Comparison of ENCODE assay signal across 18 cellular contexts in the genomic region with DNA sequence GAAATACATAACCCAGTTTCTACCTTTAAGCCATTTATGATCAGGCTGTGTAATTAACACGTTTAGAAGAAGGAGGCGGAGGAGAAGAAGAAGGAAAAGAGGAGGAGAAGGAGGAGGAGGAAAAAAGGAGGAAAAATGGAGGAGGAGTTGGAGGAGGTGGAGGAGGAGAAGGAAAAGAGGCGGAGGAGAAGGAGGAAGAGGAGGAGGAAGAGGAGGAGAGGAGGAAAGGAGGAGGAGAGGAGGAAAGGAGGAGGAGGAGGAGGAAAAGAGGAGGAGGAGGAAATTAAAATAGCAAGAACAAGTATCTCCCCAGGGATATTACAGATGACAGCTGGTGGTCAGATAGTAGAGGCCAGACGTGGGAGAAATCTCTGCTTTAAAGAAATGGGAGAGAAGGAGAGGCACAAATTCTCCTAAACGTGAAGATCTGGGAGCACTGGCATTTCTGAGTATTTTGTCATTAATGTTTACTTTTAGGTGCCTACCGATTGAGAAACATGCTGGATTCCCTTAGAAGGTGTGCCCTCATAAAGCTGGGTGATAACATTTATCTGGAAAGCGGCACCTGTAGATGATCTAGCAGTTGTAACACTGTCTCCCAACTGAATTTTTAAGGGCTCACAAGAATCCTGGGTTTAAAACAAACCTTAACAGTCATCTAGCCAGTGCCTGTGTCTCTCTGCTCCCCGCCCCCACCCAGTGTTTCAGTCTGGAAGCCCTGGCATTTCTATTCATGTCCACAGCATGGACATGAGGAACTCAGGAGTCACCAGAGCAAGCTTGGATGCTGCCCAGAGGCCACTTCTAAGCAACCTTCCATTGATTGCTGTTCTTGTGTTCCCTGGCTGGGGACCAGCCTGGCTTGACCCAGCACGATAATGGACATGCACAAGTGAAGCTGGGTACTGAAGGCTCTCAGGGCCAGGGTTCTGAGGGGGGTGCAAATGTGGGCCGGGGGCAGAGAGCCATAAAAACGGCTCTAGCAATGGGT.
A peak's percentile ranks its signal among the peaks of the same experiment; 100 is the strongest.
DNase-seq lines count a peak whose midpoint lies in the region; ATAC-seq and TF ChIP-seq lines count a peak whose summit lies in the region.
"Had no signal": no experiment of that assay in that cellular context is flagged by ENCODE, and none has a peak within 500 bp of the region (broad histone marks: within the 10 kb centered on the region; RNA-seq: fewer than 3 reads in every experiment).

No MANE protein-coding gene starts in this region.

- no peaks in the 10 kb centered on the region for H3K79me1 ChIP-seq in trophoblast cell (ENCODE audit: low read length)

- no peak overlapping the region for H2BK12ac ChIP-seq in trophoblast cell (ENCODE audit: low read length)

- H4K12ac ChIP-seq in trophoblast cell (ENCODE audit: low read depth, low read length) = no peak overlapping the region

- H3K36me3 ChIP-seq in BLaER1 treated with 17β-estradiol and CSF1 and Interleukin-3, amounts not matched to agents 10 nM and 100 nM = no peaks in the 10 kb centered on the region
- no peaks in the 10 kb centered on the region for H3K36me3 ChIP-seq in heart right ventricle
- no peaks in the 10 kb centered on the region for H3K36me3 ChIP-seq in trophoblast cell (ENCODE audit: control insufficient read depth in 1 of 2, insufficient read depth in 2 of 2, low read length in 2 of 2)

- WGBS in heart right ventricle, 2 donors = 48 to 49% methylated on average over 11 of the region's 11 CpGs
- 100% methylated on average over 3 of the region's 11 CpGs for WGBS in trophoblast cell (ENCODE audit: extremely low coverage, insufficient coverage, insufficient read length)

- H3K4me1 ChIP-seq in BLaER1 treated with 17β-estradiol and CSF1 and Interleukin-3, amounts not matched to agents 10 nM and 100 nM = peaks cover 24 to 44% (median 32%) of the 10 kb centered on the region in 10 experiments
- H3K4me1 ChIP-seq in heart right ventricle (peaks cover 0 to 15% (median 11%) of the 10 kb centered on the region in 9 donors), trophoblast cell (ENCODE audit: control insufficient read depth in 1 of 2, insufficient read depth in 2 of 2, low read length in 2 of 2) (peaks cover 0 to 2% of the 10 kb centered on the region in 2 experiments)

- H4K8ac ChIP-seq in trophoblast cell (ENCODE audit: low read depth, low read length) = no peak overlapping the region

- no peak overlapping the region for H2BK120ac ChIP-seq in trophoblast cell (ENCODE audit: insufficient read depth, low read length, poor library complexity)

- intact Hi-C loops in heart right ventricle (cut with DNase I) = loop anchor here in 1 of 10 donors (5.0 kb wide), 1 partner anchor 838 kb away; no protein-coding TSS in a partner anchor

- peak overlapping the region; percentile 47 to 86 (median 77); a peak in 21 of 22 replicates for H3K4me2 ChIP-seq in BLaER1 treated with 17β-estradiol and CSF1 and Interleukin-3, amounts not matched to agents 10 nM and 100 nM
- H3K4me2 ChIP-seq in trophoblast cell (ENCODE audit: low read length) = no peak overlapping the region

- H2AK5ac ChIP-seq in trophoblast cell (ENCODE audit: low read length) = no peak overlapping the region

- ATAC-seq in heart right ventricle (peak; percentile 52 to 95 (median 78)), GM21737 (IDR thresholded peaks at IDR 0.05; ENCODE audit: unreplicated experiment) (no peak)

- TF ChIP-seq CTCF in heart right ventricle (IDR thresholded peaks at IDR 0.05) = no peak

- H3K4me3 ChIP-seq in BLaER1 treated with 17β-estradiol and CSF1 and Interleukin-3, amounts not matched to agents 10 nM and 100 nM = no peak overlapping the region
- H3K4me3 ChIP-seq in heart right ventricle (no peak overlapping the region), trophoblast cell (ENCODE audit: low read depth, low read length) (peak overlapping the region; percentile 14)
- H3K4me3 ChIP-seq: GM23248 had no signal

- H3K14ac ChIP-seq in trophoblast cell (ENCODE audit: low read length) = no peak overlapping the region

- H2BK5ac ChIP-seq in trophoblast cell (ENCODE audit: low read depth, low read length, poor library complexity) = no peak overlapping the region

- H3K18ac ChIP-seq in trophoblast cell (ENCODE audit: low read length) = no peak overlapping the region

- H3K4ac ChIP-seq in trophoblast cell (ENCODE audit: low read depth, low read length) = no peak overlapping the region

- no peak overlapping the region for H4K91ac ChIP-seq in trophoblast cell (ENCODE audit: low read depth, low read length)

- DNase-seq in LoVo (ENCODE audit: low spot score) = peak; percentile 26
- DNase-seq in heart right ventricle = peak; percentile 33 to 64
- no peak for DNase-seq in trophoblast cell
- DNase-seq in SKM-1 treated with dmso at 0.1 percent for 144 hours (lab: John Stamatoyannopoulos, UW; ENCODE audit: unreplicated experiment) = no peak
- no peak for DNase-seq in UCSD-AML1 (lab: John Stamatoyannopoulos, UW; ENCODE audit: unreplicated experiment)
- DNase-seq: ACHN; AML-193; Calu3; CD4-positive, alpha-beta memory T cell; DMS53; GM23248; HCEC 1CT; NCI-H187; NCI-H446; SIG-M5 had no signal

- H4K20me1 ChIP-seq in BLaER1 treated with 17β-estradiol and CSF1 and Interleukin-3, amounts not matched to agents 10 nM and 100 nM = no peaks in the 10 kb centered on the region

- no peaks in the 10 kb centered on the region for H3K27me3 ChIP-seq in BLaER1 treated with 17β-estradiol and CSF1 and Interleukin-3, amounts not matched to agents 10 nM and 100 nM
- H3K27me3 ChIP-seq in heart right ventricle (peaks cover 0 to 11% (median 0%) of the 10 kb centered on the region in 7 donors), trophoblast cell (ENCODE audit: insufficient read depth, low read length) (no peaks in the 10 kb centered on the region)

- no peaks in the 10 kb centered on the region for H3K9me3 ChIP-seq in BLaER1 treated with 17β-estradiol and CSF1 and Interleukin-3, amounts not matched to agents 10 nM and 100 nM (replicated peaks in 1 of 11)
- no peaks in the 10 kb centered on the region for H3K9me3 ChIP-seq in heart right ventricle
- no peaks in the 10 kb centered on the region for H3K9me3 ChIP-seq in trophoblast cell (ENCODE audit: insufficient read depth, low read depth, low read length)

- 0 out of 22 replicates have a peak overlapping the region, but pooled peaks of 2 of the 11 experiments have one; percentile 1 to 15 for H3K9ac ChIP-seq in BLaER1 treated with 17β-estradiol and CSF1 and Interleukin-3, amounts not matched to agents 10 nM and 100 nM
- no peak overlapping the region for H3K9ac ChIP-seq in trophoblast cell (ENCODE audit: low read length)
- H3K9ac ChIP-seq: GM23248 had no signal

- H3K23ac ChIP-seq in trophoblast cell (ENCODE audit: low read length) = no peak overlapping the region

- H3K79me2 ChIP-seq in trophoblast cell (ENCODE audit: control insufficient read depth, insufficient read depth, low read length, poor library complexity) = no peaks in the 10 kb centered on the region

- peak overlapping the region in 4 of 11 experiments; percentile 10 to 55 (median 30); a peak in 4 of 22 replicates for H3K27ac ChIP-seq in BLaER1 treated with 17β-estradiol and CSF1 and Interleukin-3, amounts not matched to agents 10 nM and 100 nM
- H3K27ac ChIP-seq in heart right ventricle (peak overlapping the region in 1 of 10 donors; percentile 46), trophoblast cell (ENCODE audit: low read depth, low read length) (no peak overlapping the region)
- H3K27ac ChIP-seq: GM23248, HL-60 had no signal

- no peak overlapping the region for H2AFZ ChIP-seq in trophoblast cell (ENCODE audit: insufficient read depth, low read length, poor library complexity)
- H2AFZ ChIP-seq: GM23248 had no signal

Comparison
In these comparisons a context has a peak if more than half of its experiments do, and no peak if none do; other contexts are left out.
1. DNase-seq: peak in LoVo (single experiment) and heart right ventricle (2 of 2); none in trophoblast cell (0 of 2), SKM-1 treated with dmso at 0.1 percent for 144 hours (single experiment) and UCSD-AML1 (single experiment).